ENCODE assay signal across 8 cellular contexts in the genomic region with DNA sequence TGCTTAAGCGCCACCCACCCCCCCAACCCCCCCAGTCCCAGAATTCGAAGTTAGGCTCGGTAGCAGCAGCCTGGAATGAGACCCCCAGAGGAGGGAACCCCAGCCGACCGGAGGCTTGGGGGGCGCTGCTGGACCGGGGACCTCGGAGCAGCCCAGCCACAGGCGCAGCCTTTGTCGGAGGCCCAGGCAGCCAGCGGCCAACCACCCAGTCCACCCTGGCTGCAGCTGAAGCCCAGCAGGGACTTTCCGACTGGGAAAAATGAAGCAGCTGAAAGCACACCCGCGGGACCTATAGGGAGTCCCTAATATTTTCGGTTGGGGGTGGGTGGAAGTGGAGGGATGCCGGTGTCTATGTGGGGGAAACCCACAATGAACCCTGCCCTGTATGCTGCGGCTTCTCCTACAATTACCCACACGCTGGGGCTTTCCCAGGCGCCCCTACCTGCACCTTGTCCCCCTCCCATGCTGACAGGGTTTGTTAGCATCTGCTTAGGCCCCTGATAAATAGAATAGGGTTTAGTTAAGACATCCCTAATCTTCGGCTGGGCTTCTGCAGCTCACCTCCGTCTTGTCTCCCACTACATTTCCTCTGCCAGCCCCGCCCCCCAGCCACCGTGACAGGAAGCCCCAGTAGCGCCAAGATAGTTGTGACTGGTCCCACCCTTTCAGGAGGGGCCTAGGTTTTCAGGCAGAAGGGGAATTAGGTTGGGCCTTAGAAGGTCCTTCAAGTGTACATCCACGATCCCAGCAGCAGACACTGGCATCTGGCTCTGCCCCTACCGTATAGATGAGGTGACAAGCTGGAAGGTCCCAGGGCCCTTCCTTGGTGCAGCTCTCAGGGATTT. TPM values are rescaled to one million over a fixed set of nuclear protein-coding genes. Genes with fewer than 3 reads are reported as not detected.
DNase-seq lines count a peak whose midpoint lies in the region; ATAC-seq and TF ChIP-seq lines count a peak whose summit lies in the region.

No MANE protein-coding gene starts in this region.

- peak overlapping the region; percentile 32 for H3K27ac ChIP-seq in substantia nigra (ENCODE audit: low read depth, low read length, poor library complexity, severe bottlenecking)

- H3K27me3 Mint-ChIP-seq in activated T-helper 1 cell treated with anti-CD3 and anti-CD28 coated beads, Interleukin-12 subunit alpha, Interleukin-12 subunit beta, Interleukin-2, Interleukin-4 antibody, amounts not matched to agents 30 ng/mL and 10 ng/mL and 1 ng/mL, durations not matched to agents 14 hours and 24 hours and 36 hours (ENCODE audit: insufficient read depth) = no peaks in the 10 kb centered on the region
- H3K27me3 Mint-ChIP-seq in neural crest cell (ENCODE audit: low read depth) = peaks cover 3% of the 10 kb centered on the region

- peak overlapping the region; percentile 92 for H3K4me3 Mint-ChIP-seq in activated T-helper 1 cell treated with anti-CD3 and anti-CD28 coated beads, Interleukin-12 subunit alpha, Interleukin-12 subunit beta, Interleukin-2, Interleukin-4 antibody, amounts not matched to agents 30 ng/mL and 10 ng/mL and 1 ng/mL, durations not matched to agents 14 hours and 24 hours and 36 hours
- peak overlapping the region; percentile 92 for H3K4me3 Mint-ChIP-seq in neural crest cell

- DNase-seq in DMS79 (lab: John Stamatoyannopoulos, UW) (peak; percentile 13), H7 (peak; percentile 90), OCI-M1 (lab: John Stamatoyannopoulos, UW) (peak; percentile 67), fibroblast of peridontal ligament (ENCODE audit: extremely low read depth) (peak; percentile 50), neural crest cell (ENCODE audit: low read depth, low spot score) (peak; percentile 39), substantia nigra (lab: John Stamatoyannopoulos, UW) (peak in 37 of 49 donors; percentile 8 to 71 (median 38))
- peak; percentile 72 for DNase-seq in activated T-helper 1 cell treated with anti-CD3 and anti-CD28 coated beads, Interleukin-12 subunit alpha, Interleukin-12 subunit beta, Interleukin-2, Interleukin-4 antibody, amounts not matched to agents 30 ng/mL and 10 ng/mL and 1 ng/mL, durations not matched to agents 14 hours and 24 hours and 36 hours (ENCODE audit: low spot score)

- peak overlapping the region; percentile 97 for H3K27ac Mint-ChIP-seq in activated T-helper 1 cell treated with anti-CD3 and anti-CD28 coated beads, Interleukin-12 subunit alpha, Interleukin-12 subunit beta, Interleukin-2, Interleukin-4 antibody, amounts not matched to agents 30 ng/mL and 10 ng/mL and 1 ng/mL, durations not matched to agents 14 hours and 24 hours and 36 hours
- no peak overlapping the region for H3K27ac Mint-ChIP-seq in neural crest cell (ENCODE audit: unreplicated experiment)

- no peaks in the 10 kb centered on the region for H3K9me3 Mint-ChIP-seq in activated T-helper 1 cell treated with anti-CD3 and anti-CD28 coated beads, Interleukin-12 subunit alpha, Interleukin-12 subunit beta, Interleukin-2, Interleukin-4 antibody, amounts not matched to agents 30 ng/mL and 10 ng/mL and 1 ng/mL, durations not matched to agents 14 hours and 24 hours and 36 hours
- no peaks in the 10 kb centered on the region for H3K9me3 Mint-ChIP-seq in neural crest cell

- no peak for ATAC-seq in HG03159 (IDR thresholded peaks at IDR 0.05; ENCODE audit: unreplicated experiment)

- no peaks in the 10 kb centered on the region; the same call in 1 of the 2 replicates for H3K27me3 ChIP-seq in H7 (ENCODE audit: control insufficient read depth, insufficient read depth, low read length)

- peak overlapping the region; percentile 79 for H3K4me3 ChIP-seq in H7 (ENCODE audit: insufficient read depth, low read depth, low read length)

- H3K36me3 Mint-ChIP-seq in activated T-helper 1 cell treated with anti-CD3 and anti-CD28 coated beads, Interleukin-12 subunit alpha, Interleukin-12 subunit beta, Interleukin-2, Interleukin-4 antibody, amounts not matched to agents 30 ng/mL and 10 ng/mL and 1 ng/mL, durations not matched to agents 14 hours and 24 hours and 36 hours (ENCODE audit: low read depth) = peaks cover 25% of the 10 kb centered on the region
- peaks cover 6% of the 10 kb centered on the region for H3K36me3 Mint-ChIP-seq in neural crest cell (ENCODE audit: low read depth)

- TF ChIP-seq CTCF in neural crest cell (conservative IDR thresholded peaks at IDR 0.05) = no peak

- intact Hi-C loops in activated T-helper 1 cell treated with anti-CD3 and anti-CD28 coated beads, Interleukin-12 subunit alpha, Interleukin-12 subunit beta, Interleukin-2, Interleukin-4 antibody, amounts not matched to agents 30 ng/mL and 10 ng/mL and 1 ng/mL, durations not matched to agents 14 hours and 24 hours and 36 hours (cut with micrococcal nuclease) = loop anchor here (1.0 to 2.0 kb wide), 4 partner anchors 21 to 128 kb away; partner anchors contain the start of genes EIF3I, KPNA6, TMEM234 and TXLNA

- H3K36me3 ChIP-seq in H7 (replicated peaks; ENCODE audit: control insufficient read depth, insufficient read depth, low read length) = peaks cover 9% of the 10 kb centered on the region

- H3K4me1 Mint-ChIP-seq in activated T-helper 1 cell treated with anti-CD3 and anti-CD28 coated beads, Interleukin-12 subunit alpha, Interleukin-12 subunit beta, Interleukin-2, Interleukin-4 antibody, amounts not matched to agents 30 ng/mL and 10 ng/mL and 1 ng/mL, durations not matched to agents 14 hours and 24 hours and 36 hours (ENCODE audit: low read depth) = peaks cover 65% of the 10 kb centered on the region
- peaks cover 52% of the 10 kb centered on the region for H3K4me1 Mint-ChIP-seq in neural crest cell

RNA-seq across cellular contexts. Expression of gene CCDC28B, which starts 0.8 kb away (rescaled TPM):
- 56.0 and 57.8 TPM in 2 replicates for total RNA-seq in H7 (2014; rRNA removed; shearing (Covaris generic))
- total RNA-seq in activated T-helper 1 cell treated with anti-CD3 and anti-CD28 coated beads, Interleukin-12 subunit alpha, Interleukin-12 subunit beta, Interleukin-2, Interleukin-4 antibody, amounts not matched to agents 30 ng/mL and 10 ng/mL and 1 ng/mL, durations not matched to agents 14 hours and 24 hours and 36 hours = 28.2 and 32.6 TPM in 2 replicates
- 16.7 and 21.2 TPM in 2 replicates for total RNA-seq in neural crest cell

RNA-seq across cellular contexts. Expression of gene IQCC, which starts 4.2 kb away (rescaled TPM):
- total RNA-seq in H7 (2014; rRNA removed; shearing (Covaris generic)) = 8.3 and 8.7 TPM in 2 replicates
- 5.7 and 6.0 TPM in 2 replicates for total RNA-seq in activated T-helper 1 cell treated with anti-CD3 and anti-CD28 coated beads, Interleukin-12 subunit alpha, Interleukin-12 subunit beta, Interleukin-2, Interleukin-4 antibody, amounts not matched to agents 30 ng/mL and 10 ng/mL and 1 ng/mL, durations not matched to agents 14 hours and 24 hours and 36 hours
- total RNA-seq in neural crest cell = 7.3 and 7.8 TPM in 2 replicates

RNA-seq across cellular contexts. Expression of gene DCDC2B, which starts 7.7 kb away (rescaled TPM):
- not detected in 2 replicates for total RNA-seq in H7 (2014; rRNA removed; shearing (Covaris generic))
- 0.15 TPM in 1 of 2 replicates, not detected in the other for total RNA-seq in activated T-helper 1 cell treated with anti-CD3 and anti-CD28 coated beads, Interleukin-12 subunit alpha, Interleukin-12 subunit beta, Interleukin-2, Interleukin-4 antibody, amounts not matched to agents 30 ng/mL and 10 ng/mL and 1 ng/mL, durations not matched to agents 14 hours and 24 hours and 36 hours
- not detected in 2 replicates for total RNA-seq in neural crest cell

RNA-seq across cellular contexts. Expression of gene TMEM234, which starts 20.9 kb away (rescaled TPM):
- 11.8 and 16.3 TPM in 2 replicates for total RNA-seq in H7 (2014; rRNA removed; shearing (Covaris generic))
- 13.5 and 15.0 TPM in 2 replicates for total RNA-seq in activated T-helper 1 cell treated with anti-CD3 and anti-CD28 coated beads, Interleukin-12 subunit alpha, Interleukin-12 subunit beta, Interleukin-2, Interleukin-4 antibody, amounts not matched to agents 30 ng/mL and 10 ng/mL and 1 ng/mL, durations not matched to agents 14 hours and 24 hours and 36 hours
- 21.3 and 22.5 TPM in 2 replicates for total RNA-seq in neural crest cell

RNA-seq across cellular contexts. Expression of gene EIF3I, which starts 21.0 kb away (rescaled TPM):
- 458 and 547 TPM in 2 replicates for total RNA-seq in H7 (2014; rRNA removed; shearing (Covaris generic))
- 297 TPM in 2 replicates for total RNA-seq in activated T-helper 1 cell treated with anti-CD3 and anti-CD28 coated beads, Interleukin-12 subunit alpha, Interleukin-12 subunit beta, Interleukin-2, Interleukin-4 antibody, amounts not matched to agents 30 ng/mL and 10 ng/mL and 1 ng/mL, durations not matched to agents 14 hours and 24 hours and 36 hours
- 190 and 192 TPM in 2 replicates for total RNA-seq in neural crest cell

Comparison
In these comparisons a context has a peak if more than half of its experiments do, and no peak if none do; other contexts are left out.
1. DNase-seq: peak in every context shown above with its lines; median percentile 90 in H7; 72 in activated T-helper 1 cell treated with anti-CD3 and anti-CD28 coated beads, Interleukin-12 subunit alpha, Interleukin-12 subunit beta, Interleukin-2, Interleukin-4 antibody, amounts not matched to agents 30 ng/mL and 10 ng/mL and 1 ng/mL, durations not matched to agents 14 hours and 24 hours and 36 hours; 67 in OCI-M1; 50 in fibroblast of peridontal ligament; 39 in neural crest cell; 38 in substantia nigra; 13 in DMS79.